In the genomic region with DNA sequence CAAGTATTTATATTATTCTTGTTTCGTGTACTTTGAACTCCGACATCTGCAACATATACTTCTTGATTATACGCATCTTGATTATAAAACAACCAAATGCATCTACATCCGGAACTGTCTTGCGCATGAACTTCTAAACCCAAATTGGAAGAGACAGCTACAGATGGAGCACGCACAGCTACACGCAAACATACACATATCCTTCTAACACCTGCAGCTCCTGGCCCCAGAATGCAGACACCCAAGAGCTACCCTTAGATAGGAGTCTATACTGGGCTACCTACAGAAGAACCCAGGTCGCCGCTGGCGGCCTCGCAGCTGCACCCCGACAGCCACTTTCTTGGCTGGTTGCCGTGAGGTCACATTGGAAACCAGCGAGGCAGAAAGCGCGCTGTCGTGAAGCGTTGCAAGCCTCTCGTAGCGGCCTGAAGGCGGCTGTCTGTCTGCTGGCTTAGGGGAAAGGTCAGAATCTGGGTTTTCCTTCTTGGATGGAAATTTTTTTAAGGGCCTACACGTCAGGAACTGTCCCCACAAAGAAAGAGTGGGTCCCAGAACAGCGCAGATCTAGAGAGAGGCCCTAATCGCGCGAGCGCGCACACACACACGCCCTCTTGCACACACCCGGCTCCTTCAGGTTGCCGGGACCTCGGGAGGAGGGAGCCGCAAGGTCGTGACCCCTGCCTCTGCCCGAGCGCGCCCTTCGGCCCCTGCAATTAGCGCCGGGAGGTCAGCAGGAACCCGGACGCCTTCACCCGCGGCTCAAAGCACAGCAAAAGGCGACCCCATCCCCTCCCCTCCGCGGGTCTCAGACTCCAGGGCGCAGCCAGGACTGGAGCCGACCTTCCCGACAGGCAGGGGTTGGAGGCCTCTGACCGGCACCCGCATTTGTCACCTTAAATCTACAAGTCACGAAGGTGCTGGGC, we compare ENCODE assay signal across 15 cellular contexts. TPM values are rescaled to one million over a fixed set of nuclear protein-coding genes. Genes with fewer than 3 reads are reported as not detected.
DNase-seq lines count a peak whose midpoint lies in the region; ATAC-seq and TF ChIP-seq lines count a peak whose summit lies in the region.
"Had no signal": no experiment of that assay in that cellular context is flagged by ENCODE, and none has a peak within 500 bp of the region (broad histone marks: within the 10 kb centered on the region; RNA-seq: fewer than 3 reads in every experiment).

No MANE protein-coding gene starts in this region.

- peaks cover 64% of the 10 kb centered on the region for H3K79me2 ChIP-seq in hepatocyte
- H3K79me2 ChIP-seq: parathyroid adenoma had no signal

- WGBS in hepatocyte (ENCODE audit: low lambda C conversion rate, missing lambda C conversion rate), result 28% methylated on average over 51 of the region's 53 CpGs

- peak overlapping the region; percentile 29 for H3K9ac ChIP-seq in NT2/D1 (ENCODE audit: insufficient read length, low read depth)
- H3K9ac ChIP-seq: parathyroid adenoma had no signal

- no peak for TF ChIP-seq CTCF in hepatocyte (IDR thresholded peaks at IDR 0.05; ENCODE audit: poor library complexity)

- H3K9me2 ChIP-seq in hepatocyte (replicated peaks; ENCODE audit: insufficient read depth), result no peaks in the 10 kb centered on the region

- H2AFZ ChIP-seq in hepatocyte, result no peak overlapping the region
- H2AFZ ChIP-seq: parathyroid adenoma had no signal

- H3K9me3 Mint-ChIP-seq in activated T-cell treated with anti-CD3 and anti-CD28 coated beads, Interleukin-2, amount 50 U/mL, for 72 hours, result no peaks in the 10 kb centered on the region
- no peaks in the 10 kb centered on the region for H3K9me3 Mint-ChIP-seq in activated T-cell treated with anti-CD3 and anti-CD28 coated beads, Interleukin-2, amount 50 U/mL, for 4 hours
- no peaks in the 10 kb centered on the region for H3K9me3 Mint-ChIP-seq in stimulated activated naive B cell treated with anti-CD40 and anti-IgM and Interleukin-4, amounts not matched to agents 10 μg/mL and 1 μg/mL and 100 μg/mL, for 72 hours

- H3K4me1 Mint-ChIP-seq in activated T-cell treated with anti-CD3 and anti-CD28 coated beads, Interleukin-2, amount 50 U/mL, for 72 hours (ENCODE audit: low read depth), result peaks cover 17% of the 10 kb centered on the region
- peaks cover 1% of the 10 kb centered on the region for H3K4me1 Mint-ChIP-seq in activated T-cell treated with anti-CD3 and anti-CD28 coated beads, Interleukin-2, amount 50 U/mL, for 4 hours (ENCODE audit: low read depth)
- H3K4me1 Mint-ChIP-seq in stimulated activated naive B cell treated with anti-CD40 and anti-IgM and Interleukin-4, amounts not matched to agents 10 μg/mL and 1 μg/mL and 100 μg/mL, for 72 hours, result peaks cover 13 to 23% of the 10 kb centered on the region in 2 donors

- peaks cover 8% of the 10 kb centered on the region for H3K4me1 ChIP-seq in NT2/D1 (ENCODE audit: insufficient read depth, insufficient read length)
- peaks cover 27% of the 10 kb centered on the region for H3K4me1 ChIP-seq in hepatocyte (ENCODE audit: insufficient read depth)
- H3K4me1 ChIP-seq: parathyroid adenoma had no signal

- no peaks in the 10 kb centered on the region for H3K36me3 ChIP-seq in NT2/D1 (ENCODE audit: insufficient read depth, insufficient read length, low read length)
- no peaks in the 10 kb centered on the region for H3K36me3 ChIP-seq in hepatocyte (replicated peaks; ENCODE audit: insufficient read depth, low read depth)

- H3K9me3 ChIP-seq in NT2/D1 (ENCODE audit: insufficient read depth, low read length) (no peaks in the 10 kb centered on the region), hepatocyte (ENCODE audit: low read depth) (no peaks in the 10 kb centered on the region)
- H3K9me3 ChIP-seq: HAP-1 had no signal

- H3K4me3 Mint-ChIP-seq in activated T-cell treated with anti-CD3 and anti-CD28 coated beads, Interleukin-2, amount 50 U/mL, for 72 hours, result no peak overlapping the region
- H3K4me3 Mint-ChIP-seq in activated T-cell treated with anti-CD3 and anti-CD28 coated beads, Interleukin-2, amount 50 U/mL, for 4 hours, result no peak overlapping the region
- H3K4me3 Mint-ChIP-seq in stimulated activated naive B cell treated with anti-CD40 and anti-IgM and Interleukin-4, amounts not matched to agents 10 μg/mL and 1 μg/mL and 100 μg/mL, for 72 hours, result peak overlapping the region in 1 of 2 donors; percentile 14
- H3K4me3 Mint-ChIP-seq: IgD-negative memory B cell had no signal

- H3K27ac Mint-ChIP-seq in activated T-cell treated with anti-CD3 and anti-CD28 coated beads, Interleukin-2, amount 50 U/mL, for 72 hours, result peak overlapping the region; percentile 86
- H3K27ac Mint-ChIP-seq in stimulated activated naive B cell treated with anti-CD40 and anti-IgM and Interleukin-4, amounts not matched to agents 10 μg/mL and 1 μg/mL and 100 μg/mL, for 72 hours, result peak overlapping the region; percentile 96

- H3K36me3 Mint-ChIP-seq in activated T-cell treated with anti-CD3 and anti-CD28 coated beads, Interleukin-2, amount 50 U/mL, for 72 hours (ENCODE audit: insufficient read depth in 2 of 2), result peaks cover 0 to 5% of the 10 kb centered on the region in 2 donors
- no peaks in the 10 kb centered on the region for H3K36me3 Mint-ChIP-seq in activated T-cell treated with anti-CD3 and anti-CD28 coated beads, Interleukin-2, amount 50 U/mL, for 4 hours (ENCODE audit: insufficient read depth)
- H3K36me3 Mint-ChIP-seq in stimulated activated naive B cell treated with anti-CD40 and anti-IgM and Interleukin-4, amounts not matched to agents 10 μg/mL and 1 μg/mL and 100 μg/mL, for 72 hours, result peaks cover 0 to 4% of the 10 kb centered on the region in 2 donors
- H3K36me3 Mint-ChIP-seq: IgD-negative memory B cell had no signal

- H3K27me3 Mint-ChIP-seq in activated T-cell treated with anti-CD3 and anti-CD28 coated beads, Interleukin-2, amount 50 U/mL, for 72 hours (ENCODE audit: low read depth), result peaks cover 67% of the 10 kb centered on the region
- H3K27me3 Mint-ChIP-seq in activated T-cell treated with anti-CD3 and anti-CD28 coated beads, Interleukin-2, amount 50 U/mL, for 4 hours (ENCODE audit: low read depth), result peaks cover 78% of the 10 kb centered on the region
- H3K27me3 Mint-ChIP-seq in stimulated activated naive B cell treated with anti-CD40 and anti-IgM and Interleukin-4, amounts not matched to agents 10 μg/mL and 1 μg/mL and 100 μg/mL, for 72 hours, result peaks cover 62 to 85% of the 10 kb centered on the region in 2 donors

- H3K27me3 ChIP-seq in NT2/D1 (ENCODE audit: insufficient read depth, insufficient read length), result peaks cover 90% of the 10 kb centered on the region
- no peaks in the 10 kb centered on the region for H3K27me3 ChIP-seq in hepatocyte

- ATAC-seq in activated T-cell treated with anti-CD3 and anti-CD28 coated beads, Interleukin-2, amount 50 U/mL, for 72 hours (replicated peaks in 1 of 2), result no peak
- ATAC-seq in activated T-cell treated with anti-CD3 and anti-CD28 coated beads, Interleukin-2, amount 50 U/mL, for 4 hours, result no peak
- ATAC-seq in stimulated activated naive B cell treated with anti-CD40 and anti-IgM and Interleukin-4, amounts not matched to agents 10 μg/mL and 1 μg/mL and 100 μg/mL, for 72 hours (replicated peaks), result no peak
- no peak for ATAC-seq in HG02981 (IDR thresholded peaks at IDR 0.05; ENCODE audit: unreplicated experiment)
- ATAC-seq in GM18861 (IDR thresholded peaks at IDR 0.05; ENCODE audit: unreplicated experiment), result no peak

- no peak for DNase-seq in activated T-cell treated with anti-CD3 and anti-CD28 coated beads, Interleukin-2, amount 50 U/mL, for 72 hours
- DNase-seq in activated T-cell treated with anti-CD3 and anti-CD28 coated beads, Interleukin-2, amount 50 U/mL, for 4 hours, result no peak
- no peak for DNase-seq in NT2/D1 (ENCODE audit: low read depth, low spot score)
- DNase-seq in hepatocyte (ENCODE audit: low spot score), result peak; percentile 46
- no peak for DNase-seq in stimulated activated naive B cell treated with anti-CD40 and anti-IgM and Interleukin-4, amounts not matched to agents 10 μg/mL and 1 μg/mL and 100 μg/mL, for 72 hours
- no peak for DNase-seq in NCI-H2171 treated with DMSO at 0.1 percent for 48 hours (lab: John Stamatoyannopoulos, UW)
- DNase-seq: activated CD4-positive, CD25-positive, alpha-beta regulatory T cell treated with anti-CD3 and anti-CD28 coated beads, Interleukin-2, amount 50 U/mL, for 72 hours; activated effector memory CD4-positive, alpha-beta T cell treated with Interleukin-2 at 50 U/mL for 16 hours; DND-41; NCI-H146 had no signal

- H3K4me2 ChIP-seq in hepatocyte, result peak overlapping the region; percentile 78

- no peaks in the 10 kb centered on the region for H4K20me1 ChIP-seq in hepatocyte (ENCODE audit: insufficient read depth, poor library complexity, severe bottlenecking)

- H3K27ac ChIP-seq in hepatocyte, result peak overlapping the region; percentile 97
- H3K27ac ChIP-seq: parathyroid adenoma had no signal

- H3K4me3 ChIP-seq in NT2/D1 (ENCODE audit: insufficient read length, low read depth) (peak overlapping the region; percentile 36), hepatocyte (no peak overlapping the region)

RNA-seq across cellular contexts. Expression of a gene that starts 17.0 kb away (rescaled TPM):
- under 1 TPM in 1 of 2 donors, not detected in 1; 0.07 TPM for total RNA-seq in activated T-cell treated with anti-CD3 and anti-CD28 coated beads, Interleukin-2, amount 50 U/mL, for 72 hours
- total RNA-seq in activated T-cell treated with anti-CD3 and anti-CD28 coated beads, Interleukin-2, amount 50 U/mL, for 4 hours, result under 1 TPM; 0.18 to 0.30 (median 0.24) TPM
- total RNA-seq in hepatocyte, result 133 and 142 TPM in 2 replicates
- 108 and 109 TPM in 2 replicates for polyA plus RNA-seq in hepatocyte
- polyA plus RNA-seq: IgD-negative memory B cell had no signal

Comparison
In these comparisons a context has a peak if more than half of its experiments do, and no peak if none do; other contexts are left out.
1. RNA of a gene that starts 17.0 kb away (total RNA-seq): 133 to 142 TPM in hepatocyte; 0.18 to 0.30 TPM in activated T-cell treated with anti-CD3 and anti-CD28 coated beads, Interleukin-2, amount 50 U/mL, for 4 hours and 0.07 TPM in activated T-cell treated with anti-CD3 and anti-CD28 coated beads, Interleukin-2, amount 50 U/mL, for 72 hours; every median in the first group is over 100 times any median in the second.